ENCODE assay signal across 38 cellular contexts in the genomic region with DNA sequence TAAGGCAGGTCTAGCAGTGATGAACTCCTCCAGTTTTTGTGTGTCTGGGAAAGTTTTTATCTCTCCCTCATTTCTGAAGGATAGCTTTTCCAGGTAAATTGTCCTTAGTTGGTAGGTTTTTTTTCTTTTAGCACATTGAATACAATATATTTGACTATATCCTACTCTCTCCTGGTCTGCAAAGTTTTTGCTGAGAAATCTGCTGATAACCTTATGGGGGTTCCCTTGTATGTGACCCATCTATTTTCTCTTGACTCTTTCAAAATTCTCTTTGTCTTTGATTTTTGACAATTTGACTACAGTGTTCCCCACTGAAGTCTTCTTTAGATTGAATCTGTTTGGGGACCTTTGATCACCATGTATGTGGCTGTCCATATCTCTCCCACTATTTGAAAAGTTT.
"Had no signal": no experiment of that assay in that cellular context is flagged by ENCODE, and none has a peak within 500 bp of the region (broad histone marks: within the 10 kb centered on the region; RNA-seq: fewer than 3 reads in every experiment).

No MANE protein-coding gene starts in this region.

- H3K27me3 ChIP-seq: adrenal gland, ascending aorta, body of pancreas, brain microvascular endothelial cell, cardiac muscle cell had no signal

- H3K4me3 Mint-ChIP-seq: activated naive CD4-positive, alpha-beta T cell treated with anti-CD3 and anti-CD28 coated beads for 36 hours; activated naive CD4-positive, alpha-beta T cell treated with anti-CD3 and anti-CD28 coated beads, Interleukin-2, amount 10 ng/mL, durations not matched to agents 7 days and 5 days; activated naive CD4-positive, alpha-beta T cell treated with anti-CD3 and anti-CD28 coated beads, Interleukin-2, amount 50 U/mL, for 24 hours; activated naive CD8-positive, alpha-beta T cell; activated naive CD8-positive, alpha-beta T cell treated with anti-CD3 and anti-CD28 coated beads for 36 hours; activated naive CD8-positive, alpha-beta T cell treated with anti-CD3 and anti-CD28 coated beads, Interleukin-2, amount 10 ng/mL, durations not matched to agents 7 days and 5 days; activated naive CD8-positive, alpha-beta T cell treated with anti-CD3 and anti-CD28 coated beads, Interleukin-2, amount 50 U/mL, for 24 hours; activated T-cell treated with anti-CD3 and anti-CD28 coated beads, Interleukin-2, amount 50 U/mL, for 4 hours; activated T-cell treated with anti-CD3 and anti-CD28 coated beads, Interleukin-2, amount 50 U/mL, for 72 hours; activated T-helper 1 cell treated with anti-CD3 and anti-CD28 coated beads, Interleukin-12 subunit alpha, Interleukin-12 subunit beta, Interleukin-2, Interleukin-4 antibody, amounts not matched to agents 30 ng/mL and 10 ng/mL and 1 ng/mL, durations not matched to agents 14 hours and 24 hours and 36 hours; activated T-helper 17 cell treated with anti-CD3 and anti-CD28 coated beads, Interleukin-2, amount 50 U/mL, for 72 hours; brain; central memory CD8-positive, alpha-beta T cell had no signal

- H3K4me1 Mint-ChIP-seq: activated naive CD4-positive, alpha-beta T cell treated with anti-CD3 and anti-CD28 coated beads, Interleukin-2, amount 10 ng/mL, durations not matched to agents 7 days and 5 days; activated naive CD4-positive, alpha-beta T cell treated with anti-CD3 and anti-CD28 coated beads, Interleukin-2, amount 50 U/mL, for 24 hours; activated naive CD8-positive, alpha-beta T cell treated with anti-CD3 and anti-CD28 coated beads for 36 hours; activated naive CD8-positive, alpha-beta T cell treated with anti-CD3 and anti-CD28 coated beads, Interleukin-2, amount 10 ng/mL, durations not matched to agents 7 days and 5 days; activated naive CD8-positive, alpha-beta T cell treated with anti-CD3 and anti-CD28 coated beads, Interleukin-2, amount 50 U/mL, for 24 hours; activated T-helper 17 cell treated with anti-CD3 and anti-CD28 coated beads, Interleukin-2, amount 50 U/mL, for 72 hours; brain; central memory CD8-positive, alpha-beta T cell had no signal

- H3K27ac Mint-ChIP-seq: activated naive CD4-positive, alpha-beta T cell treated with anti-CD3 and anti-CD28 coated beads for 36 hours; activated naive CD4-positive, alpha-beta T cell treated with anti-CD3 and anti-CD28 coated beads, Interleukin-2, amount 10 ng/mL, durations not matched to agents 7 days and 5 days; activated naive CD4-positive, alpha-beta T cell treated with anti-CD3 and anti-CD28 coated beads, Interleukin-2, amount 50 U/mL, for 24 hours; activated naive CD4-positive, alpha-beta T cell treated with anti-CD3 and anti-CD28 coated beads, Interleukin-2, amount 50 U/mL, for 72 hours; activated naive CD8-positive, alpha-beta T cell; activated naive CD8-positive, alpha-beta T cell treated with anti-CD3 and anti-CD28 coated beads for 36 hours; activated naive CD8-positive, alpha-beta T cell treated with anti-CD3 and anti-CD28 coated beads, Interleukin-2, amount 10 ng/mL, durations not matched to agents 7 days and 5 days; activated naive CD8-positive, alpha-beta T cell treated with anti-CD3 and anti-CD28 coated beads, Interleukin-2, amount 50 U/mL, for 24 hours; activated T-cell treated with anti-CD3 and anti-CD28 coated beads, Interleukin-2, amount 50 U/mL, for 72 hours; activated T-helper 1 cell treated with anti-CD3 and anti-CD28 coated beads, Interleukin-12 subunit alpha, Interleukin-12 subunit beta, Interleukin-2, Interleukin-4 antibody, amounts not matched to agents 30 ng/mL and 10 ng/mL and 1 ng/mL, durations not matched to agents 14 hours and 24 hours and 36 hours; activated T-helper 17 cell treated with anti-CD3 and anti-CD28 coated beads, Interleukin-2, amount 50 U/mL, for 72 hours; activated T-helper 2 cell treated with anti-CD3 and anti-CD28 coated beads, Interferon-gamma antibody, Interleukin-2, Interleukin-4, amounts not matched to agents 10 μg/mL and 5 μg/mL and 100 μg/mL, durations not matched to agents 14 hours and 24 hours and 36 hours; brain had no signal

- H3K27ac ChIP-seq: adrenal gland, ascending aorta, body of pancreas, brain microvascular endothelial cell, breast epithelium, cardiac muscle cell had no signal

- H3K9me3 ChIP-seq: body of pancreas had no signal

- H3K36me3 ChIP-seq: adrenal gland, ascending aorta, brain microvascular endothelial cell, breast epithelium, cardiac muscle cell had no signal

- H3K4me3 ChIP-seq: adrenal gland, ascending aorta, body of pancreas, breast epithelium, cardiac muscle cell had no signal

- DNase-seq: activated effector memory CD4-positive, alpha-beta T cell treated with anti-CD3 and anti-CD28 coated beads, Interleukin-2, amount 50 U/mL, for 16 hours; activated effector memory CD4-positive, alpha-beta T cell treated with Interleukin-2 at 50 U/mL for 16 hours; activated gamma-delta T cell; activated gamma-delta T cell treated with Interleukin-2 at 50 U/mL for 16 hours; activated naive CD4-positive, alpha-beta T cell; activated naive CD4-positive, alpha-beta T cell treated with anti-CD3 and anti-CD28 coated beads for 36 hours; activated naive CD4-positive, alpha-beta T cell treated with anti-CD3 and anti-CD28 coated beads, Interleukin-2, amount 10 ng/mL, durations not matched to agents 7 days and 5 days; activated naive CD4-positive, alpha-beta T cell treated with anti-CD3 and anti-CD28 coated beads, Interleukin-2, amount 50 U/mL, for 16 hours; activated naive CD4-positive, alpha-beta T cell treated with Interleukin-2 at 50 U/mL for 16 hours; activated naive CD8-positive, alpha-beta T cell treated with anti-CD3 and anti-CD28 coated beads for 36 hours; activated naive CD8-positive, alpha-beta T cell treated with anti-CD3 and anti-CD28 coated beads, Interleukin-2, amount 10 ng/mL, durations not matched to agents 7 days and 5 days; activated naive CD8-positive, alpha-beta T cell treated with anti-CD3 and anti-CD28 coated beads, Interleukin-2, amount 50 U/mL, for 24 hours; activated T-cell treated with anti-CD3 and anti-CD28 coated beads, Interleukin-2, amount 50 U/mL, for 4 hours; activated T-cell treated with anti-CD3 and anti-CD28 coated beads, Interleukin-2, amount 50 U/mL, for 48 hours; activated T-cell treated with anti-CD3 and anti-CD28 coated beads, Interleukin-2, amount 50 U/mL, for 72 hours; adrenal gland; amniotic stem cell; amygdala; anterior cingulate cortex; aorta; body of pancreas; brain microvascular endothelial cell; caudate nucleus; central memory CD4-positive, alpha-beta T cell; cerebellar nuclear complex had no signal

- FAIRE-seq: astrocyte, bronchial epithelial cell had no signal

- H3K36me3 Mint-ChIP-seq: activated naive CD4-positive, alpha-beta T cell treated with anti-CD3 and anti-CD28 coated beads, Interleukin-2, amount 10 ng/mL, durations not matched to agents 7 days and 5 days; activated naive CD8-positive, alpha-beta T cell treated with anti-CD3 and anti-CD28 coated beads, Interleukin-2, amount 10 ng/mL, durations not matched to agents 7 days and 5 days; brain had no signal

- H3K4me1 ChIP-seq: adrenal gland, ascending aorta, body of pancreas, breast epithelium had no signal

- ATAC-seq: activated naive CD4-positive, alpha-beta T cell treated with anti-CD3 and anti-CD28 coated beads, Interleukin-2, amount 50 U/mL, for 72 hours; activated naive CD8-positive, alpha-beta T cell treated with anti-CD3 and anti-CD28 coated beads, Interleukin-2, amount 50 U/mL, for 24 hours; activated T-cell treated with anti-CD3 and anti-CD28 coated beads, Interleukin-2, amount 50 U/mL, for 4 hours; activated T-cell treated with anti-CD3 and anti-CD28 coated beads, Interleukin-2, amount 50 U/mL, for 72 hours; activated T-helper 17 cell treated with anti-CD3 and anti-CD28 coated beads, Interleukin-2, amount 50 U/mL, for 72 hours; body of pancreas had no signal
